8 cellular contexts compared by ENCODE assay signal in the genomic region with DNA sequence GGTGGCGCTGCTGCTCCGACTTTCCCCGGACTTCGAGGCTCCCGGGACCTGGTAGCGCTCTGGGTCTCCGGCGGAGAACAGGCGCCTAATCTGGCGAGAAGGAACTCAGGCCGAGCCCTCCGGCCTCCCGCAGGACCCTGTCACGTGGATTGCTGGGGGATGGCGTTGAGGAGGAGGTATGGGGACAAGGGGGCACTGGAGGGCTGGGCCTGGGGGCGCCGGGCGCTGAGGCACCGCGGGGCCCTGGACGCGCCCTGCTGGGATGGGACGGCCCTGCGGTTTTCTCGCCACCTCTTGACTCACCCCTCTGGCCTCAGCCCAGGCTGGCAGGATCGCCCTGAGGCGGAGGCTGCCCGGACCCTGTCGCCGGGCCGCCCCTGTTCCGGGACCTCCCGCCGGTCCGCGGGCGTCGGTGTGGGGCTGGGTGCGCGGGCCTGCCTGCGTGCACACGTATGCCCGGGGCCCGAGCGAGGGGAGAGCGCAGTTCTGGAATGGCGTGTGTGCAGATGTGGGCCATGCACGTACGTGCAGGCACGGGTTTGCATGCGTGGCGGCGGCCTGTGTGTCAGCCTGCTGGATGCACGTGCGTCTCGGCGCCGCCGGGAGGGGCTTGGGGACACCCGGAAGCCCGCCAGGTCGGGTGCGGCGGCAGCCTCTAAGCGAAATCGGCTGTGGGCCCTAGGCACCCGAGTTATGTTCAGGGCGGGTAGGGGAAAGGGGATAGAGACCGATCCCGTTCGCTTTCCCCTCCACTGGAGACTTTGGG. TPM values are rescaled to one million over a fixed set of nuclear protein-coding genes. Genes with fewer than 3 reads are reported as not detected.
DNase-seq lines count a peak whose midpoint lies in the region; ATAC-seq and TF ChIP-seq lines count a peak whose summit lies in the region.

No MANE protein-coding gene starts in this region.

- H3K56ac ChIP-seq in H9 (ENCODE audit: insufficient read length, low read depth, low read length), result no peak overlapping the region

- H4K8ac ChIP-seq in H9 (replicated peaks; ENCODE audit: insufficient read length, low read depth, low read length), result no peak overlapping the region

- no peak overlapping the region for H3K14ac ChIP-seq in H9 (ENCODE audit: insufficient read depth, low read length)

- H4K20me1 ChIP-seq in H9 (ENCODE audit: control insufficient read depth, insufficient read depth, insufficient read length), result peaks cover 7% of the 10 kb centered on the region

- no peak overlapping the region for H4K91ac ChIP-seq in H9 (ENCODE audit: insufficient read length, low read depth, low read length)

- H3K4me1 Mint-ChIP-seq in H9, result peaks cover 39 to 48% of the 10 kb centered on the region in 2 experiments

- H3K4me3 ChIP-seq in GM12865 (ENCODE audit: low read depth, low read length) (peak overlapping the region; percentile 75), NB4 (ENCODE audit: low read depth, low read length) (peak overlapping the region; percentile 99), coronary artery (peak overlapping the region; percentile 82), right lobe of liver (peak overlapping the region; percentile 68 to 90 (median 87))

- no CpG with 5 or more reads among the region's 71 CpGs for WGBS in H9 (ENCODE audit: extremely low coverage, insufficient read length, low lambda C conversion rate)
- WGBS in right lobe of liver (ENCODE audit: insufficient coverage, low coverage, low lambda C conversion rate, missing lambda C conversion rate), result 0% methylated on average over 4 of the region's 71 CpGs

- DNase-seq in GM12865 (ENCODE audit: low read depth), result peak; percentile 94
- DNase-seq in H9, result peak; percentile 51
- peak; percentile 89 for DNase-seq in NB4 (ENCODE audit: low read depth)
- DNase-seq in activated CD4-positive, alpha-beta T cell treated with anti-CD3 and anti-CD28 coated beads for 48 hours, result peak; percentile 93
- DNase-seq in coronary artery (ENCODE audit: low spot score), result peak; percentile 86
- peak; percentile 74 to 86 (median 83) for DNase-seq in right lobe of liver
- peak; percentile 68 to 83 (median 71) for DNase-seq in stimulated activated CD4-positive, alpha-beta T cell treated with anti-CD3 and anti-CD28 coated beads, TNF-alpha, amount 100 ng/mL, for 24 hours (ENCODE audit: low read depth in 3 of 3)
- DNase-seq in iPS-NIHi7 (ENCODE audit: extremely low spot score), result no peak

- peak; percentile 15 for TF ChIP-seq CTCF in GM12865 (IDR thresholded peaks at IDR 0.05; ENCODE audit: insufficient read depth, low read depth, low read length, missing control alignments)
- peak; percentile 42; the same call in 2 of the 3 replicates for TF ChIP-seq CTCF in H9 (conservative IDR thresholded peaks at IDR 0.05)
- no peak for TF ChIP-seq CTCF in NB4 (IDR thresholded peaks at IDR 0.05; ENCODE audit: low read depth, low read length)
- no peak for TF ChIP-seq CTCF in coronary artery (IDR thresholded peaks at IDR 0.05)
- peak in 2 of 4 donors; percentile 4 to 23 for TF ChIP-seq CTCF in right lobe of liver (IDR thresholded peaks at IDR 0.05)

- H3K18ac ChIP-seq in H9 (ENCODE audit: insufficient read length, low read depth, low read length), result no peak overlapping the region

- H2BK20ac ChIP-seq in H9 (ENCODE audit: low read depth, low read length, poor library complexity, severe bottlenecking), result no peak overlapping the region

- peaks cover 7% of the 10 kb centered on the region for H3K79me1 ChIP-seq in H9 (ENCODE audit: insufficient read depth, low read depth, low read length, poor library complexity, severe bottlenecking)

- ATAC-seq in right lobe of liver, result peak; percentile 31 to 48 (median 40)

- H4K5ac ChIP-seq in H9 (ENCODE audit: insufficient read length, low read depth, low read length), result no peak overlapping the region

- H2AFZ ChIP-seq in H9 (ENCODE audit: low read length), result no peak overlapping the region

- H2BK120ac ChIP-seq in H9 (ENCODE audit: low read depth, low read length, poor library complexity, severe bottlenecking), result no peak overlapping the region

- H3K4me2 ChIP-seq in H9 (ENCODE audit: insufficient read depth, insufficient read length, low read length), result peak overlapping the region; percentile 81

- peaks cover 17% of the 10 kb centered on the region for H3K23me2 ChIP-seq in H9 (ENCODE audit: insufficient read length, low read depth, low read length, poor library complexity, severe bottlenecking)

- H2BK15ac ChIP-seq in H9 (ENCODE audit: low read depth, low read length), result no peak overlapping the region

- no peaks in the 10 kb centered on the region for H3K36me3 ChIP-seq in right lobe of liver

- no peak overlapping the region for H2BK12ac ChIP-seq in H9 (ENCODE audit: insufficient read length, low read depth, low read length)

- peaks cover 31% of the 10 kb centered on the region; the same call in 1 of the 2 replicates for H3K79me2 ChIP-seq in H9 (ENCODE audit: insufficient read depth, low read length)

- intact Hi-C loops in right lobe of liver (cut with DNase I), result no loop called here

- TF ChIP-seq POLR2A in NB4 (IDR thresholded peaks at IDR 0.05; ENCODE audit: extremely low read depth, insufficient read length), result peak; percentile 20
- no peak for TF ChIP-seq POLR2A in right lobe of liver (IDR thresholded peaks at IDR 0.05)

- H3K27ac Mint-ChIP-seq in H9, result peak overlapping the region in 1 of 3 experiments; percentile 48; a peak in 1 of 7 replicates

- H3K27me3 ChIP-seq in H9 (ENCODE audit: insufficient read depth, low read length) (no peaks in the 10 kb centered on the region), right lobe of liver (no peaks in the 10 kb centered on the region)

- no peak overlapping the region for H3T11ph ChIP-seq in H9 (ENCODE audit: low read length)

- H3K9me3 Mint-ChIP-seq in H9, result no peaks in the 10 kb centered on the region; a peak in 1 of 5 replicates

- H3K4ac ChIP-seq in H9 (ENCODE audit: low read depth, low read length), result no peak overlapping the region

- H2AK5ac ChIP-seq in H9 (ENCODE audit: insufficient read length, low read length), result no peak overlapping the region

- H3K27ac ChIP-seq in H9 (ENCODE audit: insufficient read length, low read depth, low read length), result no peak overlapping the region
- H3K27ac ChIP-seq in coronary artery, result peak overlapping the region; percentile 94 to 100
- H3K27ac ChIP-seq in right lobe of liver, result peak overlapping the region; percentile 66 to 95 (median 75)

- H3K27me3 Mint-ChIP-seq in H9 (ENCODE audit: low read depth), result no peaks in the 10 kb centered on the region; the same call in 1 of the 2 replicates

- H3K9ac ChIP-seq in H9 (ENCODE audit: extremely low read depth, insufficient read length, low read length), result peak overlapping the region; percentile 15

- no peak overlapping the region for H2BK5ac ChIP-seq in H9 (ENCODE audit: insufficient read length, low read length)

- H3K4me1 ChIP-seq in H9 (ENCODE audit: insufficient read depth, low read length), result peaks cover 6% of the 10 kb centered on the region
- peaks cover 0 to 22% (median 2%) of the 10 kb centered on the region in 4 donors for H3K4me1 ChIP-seq in right lobe of liver

- H3K4me3 Mint-ChIP-seq in H9, result peak overlapping the region; percentile 88 to 95

- H3K23ac ChIP-seq in H9 (ENCODE audit: insufficient read length, low read depth, low read length), result no peak overlapping the region

- H3K36me3 Mint-ChIP-seq in H9 (ENCODE audit: insufficient read depth in 1 of 3, low read depth in 3 of 3), result peaks cover 11 to 15% (median 12%) of the 10 kb centered on the region in 3 experiments

- H3K9me3 ChIP-seq in H9 (ENCODE audit: control insufficient read depth, low read depth, low read length), result no peaks in the 10 kb centered on the region
- no peaks in the 10 kb centered on the region for H3K9me3 ChIP-seq in right lobe of liver

RNA-seq across cellular contexts. Expression of a gene that starts 0.8 kb away (rescaled TPM):
- total RNA-seq in H9 (2021) (45.6 and 48.7 TPM in 2 replicates), right lobe of liver (1 to 10 TPM; 3.6 to 9.4 (median 5.8) TPM)

RNA-seq across cellular contexts. Expression of a gene that starts 55.7 kb away (rescaled TPM):
- total RNA-seq in H9 (2021) (not detected in 2 replicates), right lobe of liver (under 1 TPM in 3 of 6 experiments, not detected in 3; 0.19 to 0.51 (median 0.22) TPM)

Comparison
In these comparisons a context has a peak if more than half of its experiments do, and no peak if none do; other contexts are left out.
1. CTCF ChIP-seq: peak in GM12865 (single experiment) and H9 (single experiment); none in NB4 (single experiment) and coronary artery (single experiment).
2. Peak in every context shown above with its lines, with median percentiles within 50 percentile points of each other: H3K4me3 ChIP-seq.